In genomic region chr1:111852216-111852615, GRCh38 we compare ENCODE assay signal across 25 cellular contexts.
A peak's percentile ranks its signal among the peaks of the same experiment; 100 is the strongest.
DNase-seq lines count a peak whose midpoint lies in the region; ATAC-seq and TF ChIP-seq lines count a peak whose summit lies in the region.
"Had no signal": no experiment of that assay in that cellular context is flagged by ENCODE, and none has a peak within 500 bp of the region (broad histone marks: within the 10 kb centered on the region; RNA-seq: fewer than 3 reads in every experiment).

No MANE protein-coding gene starts in this region.

- peak overlapping the region; percentile 43 for H3K27ac ChIP-seq in left ventricle myocardium inferior (replicated peaks)
- H3K27ac ChIP-seq in heart left ventricle, result no peak overlapping the region
- H3K27ac ChIP-seq in angular gyrus (ENCODE audit: low read depth, low read length), result peak overlapping the region; percentile 24
- H3K27ac ChIP-seq: colonic mucosa, foreskin keratinocyte, SK-N-MC, upper lobe of left lung had no signal

- H3K36me3 Mint-ChIP-seq in natural killer cell treated with Interleukin-12 subunit alpha and Interleukin-12 subunit beta and Interleukin-15 and Interleukin-18, amount 100 ng/mL, for 72 hours, result no peaks in the 10 kb centered on the region

- no peak overlapping the region for H3K27ac Mint-ChIP-seq in natural killer cell treated with Interleukin-12 subunit alpha and Interleukin-12 subunit beta and Interleukin-15 and Interleukin-18, amount 100 ng/mL, for 72 hours
- H3K27ac Mint-ChIP-seq: activated CD4-positive, alpha-beta T cell treated with anti-CD3 and anti-CD28 coated beads, Interleukin-2, amount 10 ng/mL, durations not matched to agents 7 days and 5 days; activated naive CD4-positive, alpha-beta T cell treated with anti-CD3 and anti-CD28 coated beads for 36 hours; effector memory CD8-positive, alpha-beta T cell; T-helper 1 cell treated with Interleukin-12 subunit alpha and Interleukin-12 subunit beta and Interleukin-4 antibody, amounts not matched to agents 30 μg/mL and 1 μg/mL, for 36 hours had no signal

- H3K4me3 Mint-ChIP-seq in natural killer cell treated with Interleukin-12 subunit alpha and Interleukin-12 subunit beta and Interleukin-15 and Interleukin-18, amount 100 ng/mL, for 72 hours, result no peak overlapping the region
- H3K4me3 Mint-ChIP-seq: activated CD4-positive, alpha-beta T cell treated with anti-CD3 and anti-CD28 coated beads, Interleukin-2, amount 10 ng/mL, durations not matched to agents 7 days and 5 days; activated naive CD4-positive, alpha-beta T cell treated with anti-CD3 and anti-CD28 coated beads for 36 hours; effector memory CD8-positive, alpha-beta T cell; T-helper 1 cell treated with Interleukin-12 subunit alpha and Interleukin-12 subunit beta and Interleukin-4 antibody, amounts not matched to agents 30 μg/mL and 1 μg/mL, for 36 hours had no signal

- H3K9me3 Mint-ChIP-seq in natural killer cell treated with Interleukin-12 subunit alpha and Interleukin-12 subunit beta and Interleukin-15 and Interleukin-18, amount 100 ng/mL, for 72 hours, result no peaks in the 10 kb centered on the region
- H3K9me3 Mint-ChIP-seq: activated CD4-positive, alpha-beta T cell treated with anti-CD3 and anti-CD28 coated beads, Interleukin-2, amount 10 ng/mL, durations not matched to agents 7 days and 5 days; activated naive CD4-positive, alpha-beta T cell treated with anti-CD3 and anti-CD28 coated beads for 36 hours; effector memory CD8-positive, alpha-beta T cell; T-helper 1 cell treated with Interleukin-12 subunit alpha and Interleukin-12 subunit beta and Interleukin-4 antibody, amounts not matched to agents 30 μg/mL and 1 μg/mL, for 36 hours had no signal

- intact Hi-C loops in left ventricle myocardium inferior (cut with micrococcal nuclease), result no loop called here
- intact Hi-C loops in heart left ventricle (cut with DNase I), result loop anchor here in 1 of 10 donors (10.0 kb wide), 1 partner anchor 93 kb away; no protein-coding TSS in a partner anchor

- peaks cover 33 to 39% of the 10 kb centered on the region in 2 donors for H3K27me3 Mint-ChIP-seq in natural killer cell treated with Interleukin-12 subunit alpha and Interleukin-12 subunit beta and Interleukin-15 and Interleukin-18, amount 100 ng/mL, for 72 hours

- DNase-seq in left ventricle myocardium inferior (no peak), heart left ventricle (no peak), NCI-H2227 treated with DMSO at 0.1 percent for 48 hours (lab: John Stamatoyannopoulos, UW) (peak; percentile 50), amygdala (lab: John Stamatoyannopoulos, UW) (no peak), NAMALWA (ENCODE audit: low spot score) (no peak)
- DNase-seq in natural killer cell treated with Interleukin-12 subunit alpha and Interleukin-12 subunit beta and Interleukin-15 and Interleukin-18, amount 100 ng/mL, for 72 hours (ENCODE audit: low spot score), result no peak
- DNase-seq: activated CD4-positive, alpha-beta T cell treated with anti-CD3 and anti-CD28 coated beads, Interleukin-2, amount 10 ng/mL, durations not matched to agents 7 days and 5 days; activated naive CD4-positive, alpha-beta T cell treated with anti-CD3 and anti-CD28 coated beads for 36 hours; BE2C; colonic mucosa; DMS79 treated with DMSO at 0.1 percent for 48 hours; effector memory CD8-positive, alpha-beta T cell; foreskin keratinocyte; hippocampal formation; NCI-H1048; RPMI8226; small intestine; stimulated activated CD4-positive, alpha-beta T cell treated with anti-CD3 and anti-CD28 coated beads, Interleukin-2, amount 100 ng/mL, for 24 hours; upper lobe of left lung had no signal

- WGBS in heart left ventricle, 4 donors, result 59 to 70% (median 65%) methylated on average over 5 of the region's 5 CpGs

- H3K27me3 ChIP-seq in left ventricle myocardium inferior (ENCODE audit: low read depth) (peaks cover 15% of the 10 kb centered on the region), heart left ventricle (peaks cover 0 to 4% (median 0%) of the 10 kb centered on the region in 9 donors)
- H3K27me3 ChIP-seq: BE2C, colonic mucosa, upper lobe of left lung had no signal

- H3K4me3 ChIP-seq in left ventricle myocardium inferior (no peak overlapping the region), heart left ventricle (no peak overlapping the region)
- H3K4me3 ChIP-seq: colonic mucosa, GM12878, SK-N-MC, upper lobe of left lung had no signal

- H3K36me3 ChIP-seq in left ventricle myocardium inferior (no peaks in the 10 kb centered on the region), heart left ventricle (no peaks in the 10 kb centered on the region)
- H3K36me3 ChIP-seq: BE2C, colonic mucosa, upper lobe of left lung had no signal

- ATAC-seq in heart left ventricle (no peak), GM21381 (IDR thresholded peaks at IDR 0.05; ENCODE audit: unreplicated experiment) (no peak)
- no peak for ATAC-seq in natural killer cell treated with Interleukin-12 subunit alpha and Interleukin-12 subunit beta and Interleukin-15 and Interleukin-18, amount 100 ng/mL, for 72 hours
- ATAC-seq: effector memory CD8-positive, alpha-beta T cell; foreskin keratinocyte; GM12878; left lobe of liver had no signal

- TF ChIP-seq CTCF in left ventricle myocardium inferior (IDR thresholded peaks at IDR 0.05; ENCODE audit: borderline replicate concordance), result no peak
- no peak for TF ChIP-seq CTCF in heart left ventricle (IDR thresholded peaks at IDR 0.05)

- H3K9me3 ChIP-seq in left ventricle myocardium inferior (replicated peaks) (no peaks in the 10 kb centered on the region), heart left ventricle (no peaks in the 10 kb centered on the region)
- H3K9me3 ChIP-seq: BE2C, colonic mucosa, upper lobe of left lung had no signal

- H3K4me1 Mint-ChIP-seq in natural killer cell treated with Interleukin-12 subunit alpha and Interleukin-12 subunit beta and Interleukin-15 and Interleukin-18, amount 100 ng/mL, for 72 hours (ENCODE audit: low read depth in 2 of 2), result no peaks in the 10 kb centered on the region
- H3K4me1 Mint-ChIP-seq: activated CD4-positive, alpha-beta T cell treated with anti-CD3 and anti-CD28 coated beads, Interleukin-2, amount 10 ng/mL, durations not matched to agents 7 days and 5 days had no signal

- H3K4me1 ChIP-seq in left ventricle myocardium inferior (peaks cover 78% of the 10 kb centered on the region), heart left ventricle (peaks cover 0 to 63% (median 8%) of the 10 kb centered on the region in 12 donors)
- H3K4me1 ChIP-seq: BE2C, colonic mucosa, foreskin keratinocyte, upper lobe of left lung had no signal

- TF ChIP-seq POLR2A in heart left ventricle (IDR thresholded peaks at IDR 0.05), result no peak

Comparison
In these comparisons a context has a peak if more than half of its experiments do, and no peak if none do; other contexts are left out.
1. H3K27ac ChIP-seq: peak in left ventricle myocardium inferior (single experiment) and angular gyrus (single experiment); none in heart left ventricle (0 of 12).